In genomic region chr6:116992546-116992945, GRCh38 we compare ENCODE assay signal across 26 cellular contexts.
"Had no signal": no experiment of that assay in that cellular context is flagged by ENCODE, and none has a peak within 500 bp of the region (broad histone marks: within the 10 kb centered on the region; RNA-seq: fewer than 3 reads in every experiment).

No MANE protein-coding gene starts in this region.

- H3K4me1 Mint-ChIP-seq: naive B cell; natural killer cell; nephron progenitor cell; neural progenitor cell; stimulated activated effector memory CD8-positive, alpha-beta T cell treated with anti-CD3 and anti-CD28 coated beads, Interleukin-12 subunit alpha, Interleukin-12 subunit beta, amount 100 ng/mL, for 72 hours had no signal

- H3K27me3 ChIP-seq: hepatocyte, neural progenitor cell, neutrophil, spleen, tibial nerve, vagina had no signal

- H3K27ac Mint-ChIP-seq: mesothelial cell of epicardium; naive B cell; natural killer cell; nephron progenitor cell; neural progenitor cell; stimulated activated effector memory CD8-positive, alpha-beta T cell treated with anti-CD3 and anti-CD28 coated beads, Interleukin-12 subunit alpha, Interleukin-12 subunit beta, amount 100 ng/mL, for 72 hours; stimulated activated naive CD8-positive, alpha-beta T cell treated with anti-CD3 and anti-CD28 coated beads, Interleukin-15, Interleukin-2, amounts not matched to agents 100 ng/mL and 50 ng/mL, for 24 hours; type B pancreatic cell had no signal

- H3K4me1 ChIP-seq: left ventricle myocardium inferior, parathyroid adenoma, spleen, tibial nerve, vagina had no signal

- H3K36me3 ChIP-seq: left ventricle myocardium inferior, neural progenitor cell, neutrophil, spleen, tibial nerve, vagina had no signal

- H3K4me3 ChIP-seq: hepatocyte, left ventricle myocardium inferior, lung, neural progenitor cell, spleen, tibial nerve, vagina had no signal

- H3K27me3 Mint-ChIP-seq: stimulated activated naive CD8-positive, alpha-beta T cell treated with anti-CD3 and anti-CD28 coated beads, Interleukin-15, Interleukin-2, amounts not matched to agents 100 ng/mL and 50 ng/mL, for 24 hours; type B pancreatic cell had no signal

- DNase-seq: islet precursor cell; left ventricle myocardium inferior; mesendoderm; naive B cell; natural killer cell; nephron progenitor cell; occipital lobe; retina; right cardiac atrium; small intestine; spleen; stimulated activated CD4-positive, alpha-beta T cell treated with anti-CD3 and anti-CD28 coated beads, Interleukin-4, amount 100 ng/mL, for 24 hours; stimulated activated naive CD4-positive, alpha-beta T cell; substantia nigra had no signal

- H3K9me3 Mint-ChIP-seq: nephron progenitor cell, neural progenitor cell, type B pancreatic cell had no signal

- ATAC-seq: natural killer cell; right cardiac atrium; sciatic nerve; stimulated activated effector memory CD8-positive, alpha-beta T cell treated with anti-CD3 and anti-CD28 coated beads, Interleukin-12 subunit alpha, Interleukin-12 subunit beta, amount 100 ng/mL, for 72 hours had no signal

- H3K27ac ChIP-seq: hepatocyte, left ventricle myocardium inferior, neural progenitor cell, neutrophil, parathyroid adenoma, spleen, tibial nerve, vagina had no signal

- H3K4me3 Mint-ChIP-seq: mesothelial cell of epicardium; naive B cell; natural killer cell; nephron progenitor cell; neural progenitor cell; stimulated activated effector memory CD8-positive, alpha-beta T cell treated with anti-CD3 and anti-CD28 coated beads, Interleukin-12 subunit alpha, Interleukin-12 subunit beta, amount 100 ng/mL, for 72 hours; stimulated activated naive CD8-positive, alpha-beta T cell treated with anti-CD3 and anti-CD28 coated beads, Interleukin-15, Interleukin-2, amounts not matched to agents 100 ng/mL and 50 ng/mL, for 24 hours; type B pancreatic cell had no signal

- H3K9me3 ChIP-seq: neutrophil, spleen, tibial nerve, vagina had no signal
